In the genomic region with DNA sequence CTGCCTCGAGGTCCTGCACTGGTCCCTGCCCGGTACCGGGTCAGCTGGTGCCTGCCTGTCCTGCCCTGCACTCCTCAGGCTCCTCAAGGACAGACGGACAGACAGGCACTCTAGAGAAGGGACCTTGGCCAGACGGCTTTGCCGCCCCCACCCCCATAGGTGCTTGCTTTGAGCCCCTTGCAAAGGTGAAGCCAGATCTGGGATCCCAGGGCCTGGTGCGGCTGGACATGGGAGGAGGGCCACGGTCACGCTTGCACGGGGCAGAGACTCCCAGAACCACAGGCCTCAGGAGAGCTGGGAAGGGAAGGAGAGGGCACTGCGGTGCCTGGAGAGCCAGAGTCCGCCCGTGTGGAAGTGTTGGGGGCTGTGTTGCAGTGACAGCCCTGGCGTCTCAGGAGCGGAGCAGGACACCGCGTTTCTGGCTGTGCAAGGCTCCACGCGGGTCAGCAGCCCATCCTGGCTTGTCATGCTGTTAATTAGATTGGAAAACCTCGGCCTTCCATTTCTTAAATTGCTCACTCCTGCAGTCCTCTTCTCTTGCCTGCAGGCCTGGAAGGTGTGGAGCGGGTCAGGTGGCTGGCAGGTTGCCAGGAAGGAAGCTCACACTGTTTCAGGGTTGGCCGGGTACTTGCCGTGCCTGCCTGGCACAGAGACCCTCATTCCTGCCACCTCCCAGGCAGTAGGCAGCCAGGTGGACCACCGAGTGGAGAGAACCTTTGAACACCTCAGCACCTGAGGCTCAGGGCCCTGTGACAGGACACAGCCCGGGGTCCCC, we compare ENCODE assay signal across 1 cellular context.
TF ChIP-seq lines count a peak whose summit lies in the region.

No MANE protein-coding gene starts in this region.

TF ChIP-seq in HEK293, 187 proteins besides CTCF, POLR2A, EP300 and RAD21 (continued from another document):
- TF ChIP-seq BCL6B (tag by site-specific recombination; IDR thresholded peaks at IDR 0.05) (0 out of 2 replicates have a peak, but pooled peaks have one; percentile 6), ZNF37A (tag by site-specific recombination; IDR thresholded peaks at IDR 0.05) (no peak)
